8 cellular contexts compared by ENCODE assay signal in the genomic region with DNA sequence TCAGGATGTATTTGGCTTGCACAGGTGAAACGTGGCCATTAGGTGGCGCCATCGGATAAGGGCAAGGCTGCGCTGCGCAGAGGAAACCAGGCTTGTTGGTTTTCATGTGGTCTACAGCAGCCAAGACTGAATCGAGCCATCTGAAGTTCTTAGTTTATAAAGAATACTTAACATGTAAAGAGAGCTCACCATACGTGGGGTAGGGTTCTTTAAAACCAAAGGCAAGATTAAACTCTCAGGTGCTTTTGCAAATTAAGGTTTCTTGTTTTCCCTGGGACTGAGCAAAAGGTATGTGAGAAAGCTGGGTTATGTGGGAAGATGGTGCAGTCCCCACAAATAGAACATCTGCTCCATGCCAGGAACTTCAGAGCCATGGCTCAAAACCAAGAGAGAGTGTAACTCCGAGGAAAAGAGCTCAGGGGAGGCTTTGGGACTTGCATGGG. TPM values are rescaled to one million over a fixed set of nuclear protein-coding genes. Genes with fewer than 3 reads are reported as not detected.
DNase-seq lines count a peak whose midpoint lies in the region; ATAC-seq, FAIRE-seq and TF ChIP-seq lines count a peak whose summit lies in the region.

No MANE protein-coding gene starts in this region.

- under 1% methylated on average over 8 of the region's 8 CpGs for WGBS in HepG2 (ENCODE audit: low lambda C conversion rate)

- H3K4me3 ChIP-seq in colonic mucosa: no peak overlapping the region
- no peak overlapping the region for H3K4me3 ChIP-seq in HepG2 (replicated peaks in 1 of 3; ENCODE audit: insufficient read depth in 1 of 3, low read depth in 2 of 3, low read length in 3 of 3)

- DNase-seq in DMS114 treated with DMSO at 0.1 percent for 48 hours (lab: John Stamatoyannopoulos, UW; ENCODE audit: unreplicated experiment): peak; percentile 72
- DNase-seq in NCI-H524 (lab: John Stamatoyannopoulos, UW): peak; percentile 59 to 78
- DNase-seq in activated CD4-positive, alpha-beta T cell treated with anti-CD3 and anti-CD28 coated beads for 48 hours: peak; percentile 92
- peak; percentile 86 for DNase-seq in colonic mucosa
- peak; percentile 67 for DNase-seq in HepG2 (ENCODE audit: low spot score)
- peak; percentile 81 to 88 for DNase-seq in stimulated activated CD4-positive, alpha-beta T cell treated with anti-CD3 and anti-CD28 coated beads, Interleukin-4, amount 100 ng/mL, for 4 hours

- TF ChIP-seq CTCF in colonic mucosa (IDR thresholded peaks at IDR 0.05) (peak; percentile 92), HepG2 (CRISPR knock-in tag; IDR thresholded peaks at IDR 0.05) (peak; percentile 96)

- no peak overlapping the region for H3K4me2 ChIP-seq in HepG2 (ENCODE audit: low read depth, low read length)

- in situ Hi-C loops in HepG2 (cut with HindIII; ENCODE audit: extremely low pct_ligation_motif_present, low pct_unique_long_range_greater_than_20kb): loop anchor here (25.0 kb wide), 1 partner anchor 600 kb away; no protein-coding TSS in a partner anchor

- no peaks in the 10 kb centered on the region for H4K20me1 ChIP-seq in HepG2 (ENCODE audit: insufficient read depth, low read length)

- H3K9me3 ChIP-seq in colonic mucosa (no peaks in the 10 kb centered on the region), HepG2 (ENCODE audit: low read length) (no peaks in the 10 kb centered on the region)

- no peaks in the 10 kb centered on the region for H3K4me1 ChIP-seq in colonic mucosa
- no peaks in the 10 kb centered on the region for H3K4me1 ChIP-seq in HepG2 (ENCODE audit: insufficient read depth, low read length)

- H2AFZ ChIP-seq in HepG2 (ENCODE audit: low read length): no peak overlapping the region

- H3K36me3 ChIP-seq in colonic mucosa: no peaks in the 10 kb centered on the region
- no peaks in the 10 kb centered on the region for H3K36me3 ChIP-seq in HepG2 (replicated peaks in 1 of 2; ENCODE audit: control insufficient read depth in 1 of 2, insufficient read depth in 2 of 2, low read length in 2 of 2)

- no peak for TF ChIP-seq POLR2A in HepG2 (IDR thresholded peaks at IDR 0.05; ENCODE audit: insufficient read depth in 1 of 2, low read depth in 2 of 2, low read length in 2 of 2)

- TF ChIP-seq RAD21 in HepG2 (CRISPR knock-in tag; IDR thresholded peaks at IDR 0.05): peak; percentile 94

- CTCF ChIA-PET in HepG2 (lab: Yijun Ruan, JAX; ENCODE audit: low intra/inter-chr PET ratio, low total read pairs): interaction anchor here (0.8 to 1.8 kb wide), 3 partner anchors 20 to 605 kb away, joined by 3 to 5 read pairs (median 5); a partner anchor contains a TSS

- TF ChIP-seq EP300 in HepG2 (IDR thresholded peaks at IDR 0.05; ENCODE audit: low read depth in 2 of 2, low read length in 2 of 2) (no peak), HepG2 (CRISPR knock-in tag; IDR thresholded peaks at IDR 0.05; ENCODE audit: borderline replicate concordance) (no peak)

- no peaks in the 10 kb centered on the region for H3K27me3 ChIP-seq in colonic mucosa
- no peaks in the 10 kb centered on the region for H3K27me3 ChIP-seq in HepG2 (ENCODE audit: control insufficient read depth in 1 of 2, insufficient read depth in 2 of 2, low read length in 2 of 2)

- POLR2A ChIA-PET in HepG2 (lab: Yijun Ruan, JAX): interaction anchor here (0.9 to 1.6 kb wide), 5 partner anchors 9 to 62 kb away, joined by 3 to 9 read pairs (median 3); a partner anchor contains a TSS

- H3K27ac ChIP-seq in colonic mucosa: no peak overlapping the region
- H3K27ac ChIP-seq in HepG2 (ENCODE audit: extremely low read length, insufficient read depth, low read length): no peak overlapping the region

- no TSS peak for BruUV-seq in HepG2 (replicated peaks; lab: Mats Ljungman, UMichigan)

- peak; percentile 56 for ATAC-seq in HG03139 (IDR thresholded peaks at IDR 0.05; ENCODE audit: unreplicated experiment)
- ATAC-seq in HepG2: peak; percentile 85
- ATAC-seq in GM18519 (IDR thresholded peaks at IDR 0.05; ENCODE audit: low FRiP score, unreplicated experiment): no peak

- H3K9ac ChIP-seq in colonic mucosa (ENCODE audit: low read depth in 2 of 2, low read length in 2 of 2) (no peak overlapping the region), HepG2 (ENCODE audit: insufficient read depth, low read depth, low read length) (no peak overlapping the region)

- peak; percentile 96 for FAIRE-seq in HepG2 (lab: Jason Lieb, UNC)

- H3K79me2 ChIP-seq in HepG2 (ENCODE audit: insufficient read depth, low read length): no peaks in the 10 kb centered on the region

- intact Hi-C loops in colonic mucosa (cut with DNase I): loop anchor here (5.0 kb wide), 1 partner anchor 605 kb away; no protein-coding TSS in a partner anchor
- intact Hi-C loops in HepG2 (cut with micrococcal nuclease; ENCODE audit: unreplicated experiment): loop anchor here (2.0 to 5.0 kb wide), 2 partner anchors 23 to 60 kb away; a partner anchor contains a TSS

RNA-seq across cellular contexts. Expression of a gene that starts 9.3 kb away (rescaled TPM):
- total RNA-seq in colonic mucosa (under 1 TPM in 1 of 2 donors, not detected in 1; 0.32 TPM), HepG2 (2016; rRNA removed; fragmentation: Illumina TruSeq; extraction: Trizol) (3.7 and 7.1 TPM in 2 replicates)
- total RNA-seq in HepG2 (2016; cell fraction: cytosol; rRNA removed; fragmentation: Illumina TruSeq; extraction: Trizol; ENCODE audit: low read depth): 4.0 and 4.1 TPM in 2 replicates
- 3.6 and 8.1 TPM in 2 replicates for total RNA-seq in HepG2 (2016; cell fraction: insoluble cytoplasmic fraction; rRNA removed; fragmentation: Illumina TruSeq; extraction: Trizol)
- total RNA-seq in HepG2 (2016; cell fraction: membrane; rRNA removed; fragmentation: Illumina TruSeq; extraction: Trizol): 4.8 TPM in 2 replicates
- 5.4 and 6.7 TPM in 2 replicates for total RNA-seq in HepG2 (2016; cell fraction: nucleus; rRNA removed; fragmentation: Illumina TruSeq; extraction: Trizol)
- polyA plus RNA-seq in HepG2 (2011; rRNA removed): 11.8 and 16.7 TPM in 2 replicates
- 10.8 and 16.3 TPM in 2 replicates for polyA plus RNA-seq in HepG2 (2011; cell fraction: cytosol; rRNA removed)
- 17.0 and 17.1 TPM in 2 replicates for polyA plus RNA-seq in HepG2 (2011; cell fraction: nucleus; rRNA removed)
- 6.6 and 7.0 TPM in 2 replicates for polyA plus RNA-seq in HepG2 (2012)
- polyA plus RNA-seq in HepG2 (2016; cell fraction: cytosol; fragmentation: Illumina TruSeq; extraction: Trizol; ENCODE audit: low read depth): 4.2 and 4.5 TPM in 2 replicates
- polyA plus RNA-seq in HepG2 (2016; cell fraction: insoluble cytoplasmic fraction; fragmentation: Illumina TruSeq; extraction: Trizol; ENCODE audit: low read depth): 5.6 and 6.9 TPM in 2 replicates
- 5.1 and 5.7 TPM in 2 replicates for polyA plus RNA-seq in HepG2 (2016; cell fraction: membrane; fragmentation: Illumina TruSeq; extraction: Trizol; ENCODE audit: low read depth)
- 23.4 and 24.9 TPM in 2 replicates for polyA plus RNA-seq in HepG2 (2016; cell fraction: nucleus; fragmentation: Illumina TruSeq; extraction: Trizol; ENCODE audit: insufficient read depth, low read depth)
- 1.6 and 14.9 TPM in 2 replicates for polyA minus RNA-seq in HepG2 (2011; rRNA and poly(A)+ RNA removed; ENCODE audit: low replicate concordance)
- polyA minus RNA-seq in HepG2 (2011; cell fraction: cytosol; rRNA and poly(A)+ RNA removed): 5.7 and 6.9 TPM in 2 replicates
- polyA minus RNA-seq in HepG2 (2011; cell fraction: nucleus; rRNA and poly(A)+ RNA removed): 9.3 and 9.4 TPM in 2 replicates

RNA-seq across cellular contexts. Expression of a gene that starts 22.1 kb away (rescaled TPM):
- total RNA-seq in colonic mucosa (10 to 100 TPM; 19.8 to 86.2 TPM), HepG2 (2016; rRNA removed; fragmentation: Illumina TruSeq; extraction: Trizol) (30.3 and 31.8 TPM in 2 replicates)
- 135 and 147 TPM in 2 replicates for total RNA-seq in HepG2 (2016; cell fraction: cytosol; rRNA removed; fragmentation: Illumina TruSeq; extraction: Trizol; ENCODE audit: low read depth)
- total RNA-seq in HepG2 (2016; cell fraction: insoluble cytoplasmic fraction; rRNA removed; fragmentation: Illumina TruSeq; extraction: Trizol): 25.7 and 30.7 TPM in 2 replicates
- total RNA-seq in HepG2 (2016; cell fraction: membrane; rRNA removed; fragmentation: Illumina TruSeq; extraction: Trizol): 114 and 136 TPM in 2 replicates
- total RNA-seq in HepG2 (2016; cell fraction: nucleus; rRNA removed; fragmentation: Illumina TruSeq; extraction: Trizol): 26.5 and 27.5 TPM in 2 replicates
- 27.9 and 28.9 TPM in 2 replicates for polyA plus RNA-seq in HepG2 (2011; rRNA removed)
- 31.9 and 46.3 TPM in 2 replicates for polyA plus RNA-seq in HepG2 (2011; cell fraction: cytosol; rRNA removed)
- polyA plus RNA-seq in HepG2 (2011; cell fraction: nucleus; rRNA removed): 45.6 and 49.3 TPM in 2 replicates
- 65.4 and 89.3 TPM in 2 replicates for polyA plus RNA-seq in HepG2 (2012)
- 838 and 884 TPM in 2 replicates for polyA plus RNA-seq in HepG2 (2016; cell fraction: cytosol; fragmentation: Illumina TruSeq; extraction: Trizol; ENCODE audit: low read depth)
- polyA plus RNA-seq in HepG2 (2016; cell fraction: insoluble cytoplasmic fraction; fragmentation: Illumina TruSeq; extraction: Trizol; ENCODE audit: low read depth): 117 and 162 TPM in 2 replicates
- 559 and 572 TPM in 2 replicates for polyA plus RNA-seq in HepG2 (2016; cell fraction: membrane; fragmentation: Illumina TruSeq; extraction: Trizol; ENCODE audit: low read depth)
- polyA plus RNA-seq in HepG2 (2016; cell fraction: nucleus; fragmentation: Illumina TruSeq; extraction: Trizol; ENCODE audit: insufficient read depth, low read depth): 139 and 141 TPM in 2 replicates
- polyA minus RNA-seq in HepG2 (2011; rRNA and poly(A)+ RNA removed; ENCODE audit: low replicate concordance): 88.7 and 179 TPM in 2 replicates
- 52.4 and 61.3 TPM in 2 replicates for polyA minus RNA-seq in HepG2 (2011; cell fraction: cytosol; rRNA and poly(A)+ RNA removed)
- 19.2 and 22.9 TPM in 2 replicates for polyA minus RNA-seq in HepG2 (2011; cell fraction: nucleus; rRNA and poly(A)+ RNA removed)

RNA-seq across cellular contexts. Expression of a gene that starts 25.3 kb away (rescaled TPM):
- 100 to 1,000 TPM; 126 to 178 TPM for total RNA-seq in colonic mucosa
- 62.4 and 159 TPM in 2 replicates for total RNA-seq in HepG2 (2016; rRNA removed; fragmentation: Illumina TruSeq; extraction: Trizol)
- total RNA-seq in HepG2 (2016; cell fraction: cytosol; rRNA removed; fragmentation: Illumina TruSeq; extraction: Trizol; ENCODE audit: low read depth): 18.0 and 22.2 TPM in 2 replicates
- 61.9 and 166 TPM in 2 replicates for total RNA-seq in HepG2 (2016; cell fraction: insoluble cytoplasmic fraction; rRNA removed; fragmentation: Illumina TruSeq; extraction: Trizol)
- total RNA-seq in HepG2 (2016; cell fraction: membrane; rRNA removed; fragmentation: Illumina TruSeq; extraction: Trizol): 44.5 and 57.9 TPM in 2 replicates
- 75.1 and 75.6 TPM in 2 replicates for total RNA-seq in HepG2 (2016; cell fraction: nucleus; rRNA removed; fragmentation: Illumina TruSeq; extraction: Trizol)
- polyA plus RNA-seq in HepG2 (2011; rRNA removed): 78.1 and 93.0 TPM in 2 replicates
- 52.7 and 80.2 TPM in 2 replicates for polyA plus RNA-seq in HepG2 (2011; cell fraction: cytosol; rRNA removed)
- polyA plus RNA-seq in HepG2 (2011; cell fraction: nucleus; rRNA removed): 205 and 230 TPM in 2 replicates
- 127 and 172 TPM in 2 replicates for polyA plus RNA-seq in HepG2 (2012)
- 10.2 and 11.3 TPM in 2 replicates for polyA plus RNA-seq in HepG2 (2016; cell fraction: cytosol; fragmentation: Illumina TruSeq; extraction: Trizol; ENCODE audit: low read depth)
- polyA plus RNA-seq in HepG2 (2016; cell fraction: insoluble cytoplasmic fraction; fragmentation: Illumina TruSeq; extraction: Trizol; ENCODE audit: low read depth): 370 and 411 TPM in 2 replicates
- 38.9 and 43.1 TPM in 2 replicates for polyA plus RNA-seq in HepG2 (2016; cell fraction: membrane; fragmentation: Illumina TruSeq; extraction: Trizol; ENCODE audit: low read depth)
- 236 and 265 TPM in 2 replicates for polyA plus RNA-seq in HepG2 (2016; cell fraction: nucleus; fragmentation: Illumina TruSeq; extraction: Trizol; ENCODE audit: insufficient read depth, low read depth)
- 37.3 and 69.3 TPM in 2 replicates for polyA minus RNA-seq in HepG2 (2011; rRNA and poly(A)+ RNA removed; ENCODE audit: low replicate concordance)
- 75.8 and 85.2 TPM in 2 replicates for polyA minus RNA-seq in HepG2 (2011; cell fraction: cytosol; rRNA and poly(A)+ RNA removed)
- polyA minus RNA-seq in HepG2 (2011; cell fraction: nucleus; rRNA and poly(A)+ RNA removed): 227 and 240 TPM in 2 replicates
